19 cellular contexts compared by ENCODE assay signal in genomic region chr7:6621195-6622128, GRCh38. TPM values are rescaled to one million over a fixed set of nuclear protein-coding genes. Genes with fewer than 3 reads are reported as not detected.
DNase-seq lines count a peak whose midpoint lies in the region; ATAC-seq, FAIRE-seq and TF ChIP-seq lines count a peak whose summit lies in the region.
"Had no signal": no experiment of that assay in that cellular context is flagged by ENCODE, and none has a peak within 500 bp of the region (broad histone marks: within the 10 kb centered on the region; RNA-seq: fewer than 3 reads in every experiment).

No MANE protein-coding gene starts in this region.

- peak overlapping the region; percentile 54 for H3K4me3 ChIP-seq in CD4-positive, CD25-positive, alpha-beta regulatory T cell (ENCODE audit: low read depth, low read length)
- H3K4me3 ChIP-seq in dorsolateral prefrontal cortex: no peak overlapping the region
- H3K4me3 ChIP-seq in PC-9: no peak overlapping the region
- H3K4me3 ChIP-seq: tibial artery had no signal

- H3K4me3 Mint-ChIP-seq in CD4-positive, CD25-positive, alpha-beta regulatory T cell: peak overlapping the region; percentile 76 to 79 (median 77)
- H3K4me3 Mint-ChIP-seq in T-cell: peak overlapping the region; percentile 59 to 63 (median 61)
- H3K4me3 Mint-ChIP-seq in naive B cell: peak overlapping the region; percentile 7 to 81 (median 70)
- H3K4me3 Mint-ChIP-seq: T-helper 1 cell treated with Interleukin-12 subunit alpha and Interleukin-12 subunit beta and Interleukin-4 antibody, amounts not matched to agents 30 μg/mL and 1 μg/mL, for 36 hours had no signal

- peak overlapping the region; percentile 26 to 54 (median 38) for H3K27ac Mint-ChIP-seq in CD4-positive, CD25-positive, alpha-beta regulatory T cell
- H3K27ac Mint-ChIP-seq in T-cell (peak overlapping the region; percentile 77 to 89), naive B cell (peak overlapping the region in 2 of 6 donors; percentile 30 to 75)
- H3K27ac Mint-ChIP-seq: T-helper 1 cell treated with Interleukin-12 subunit alpha and Interleukin-12 subunit beta and Interleukin-4 antibody, amounts not matched to agents 30 μg/mL and 1 μg/mL, for 36 hours had no signal

- in situ Hi-C loops in KBM-7 (cut with MboI; ENCODE audit: low pct_unique_long_range_greater_than_20kb, low sequenced_read_pairs): no loop called here

- H3K36me3 ChIP-seq in CD4-positive, CD25-positive, alpha-beta regulatory T cell (ENCODE audit: control insufficient read depth, insufficient read depth, low read length): no peaks in the 10 kb centered on the region
- no peaks in the 10 kb centered on the region for H3K36me3 ChIP-seq in PC-9 (ENCODE audit: low read depth)

- H3K27me3 Mint-ChIP-seq in CD4-positive, CD25-positive, alpha-beta regulatory T cell: peaks cover 24% of the 10 kb centered on the region
- H3K27me3 Mint-ChIP-seq in T-cell (peaks cover 0 to 2% of the 10 kb centered on the region in 2 donors), naive B cell (no peaks in the 10 kb centered on the region)

- no peaks in the 10 kb centered on the region for H3F3A ChIP-seq in PC-9 (ENCODE audit: insufficient read depth, low read depth)

- H3K9me3 ChIP-seq in CD4-positive, CD25-positive, alpha-beta regulatory T cell (ENCODE audit: control insufficient read depth in 2 of 2, low read length in 2 of 2): no peaks in the 10 kb centered on the region
- no peaks in the 10 kb centered on the region for H3K9me3 ChIP-seq in PC-9 (ENCODE audit: insufficient read depth, low read depth)
- H3K9me3 ChIP-seq: tibial artery had no signal

- peaks cover 14 to 56% (median 25%) of the 10 kb centered on the region in 4 donors for H3K4me1 Mint-ChIP-seq in CD4-positive, CD25-positive, alpha-beta regulatory T cell
- H3K4me1 Mint-ChIP-seq in T-cell (peaks cover 48 to 58% (median 57%) of the 10 kb centered on the region in 3 donors), naive B cell (peaks cover 27 to 56% (median 41%) of the 10 kb centered on the region in 3 donors)

- no peak for TF ChIP-seq POLR2A in GM12892 (IDR thresholded peaks at IDR 0.05; ENCODE audit: low read depth, low read length)

- no peaks in the 10 kb centered on the region for H3K27me3 ChIP-seq in CD4-positive, CD25-positive, alpha-beta regulatory T cell (ENCODE audit: control insufficient read depth, insufficient read depth, low read length)
- no peaks in the 10 kb centered on the region for H3K27me3 ChIP-seq in dorsolateral prefrontal cortex
- no peaks in the 10 kb centered on the region for H3K27me3 ChIP-seq in PC-9 (ENCODE audit: insufficient read depth, low read depth)
- H3K27me3 ChIP-seq: tibial artery had no signal

- no peak overlapping the region for H3K4me2 ChIP-seq in PC-9

- H3K9me2 ChIP-seq in PC-9 (ENCODE audit: insufficient read depth): no peaks in the 10 kb centered on the region

- no peak overlapping the region for H2AFZ ChIP-seq in PC-9

- no peaks in the 10 kb centered on the region for H4K20me1 ChIP-seq in PC-9 (ENCODE audit: insufficient read depth)

- intact Hi-C loops in dorsolateral prefrontal cortex (cut with DNase I): no loop called here
- intact Hi-C loops in PC-9 (cut with micrococcal nuclease; ENCODE audit: unreplicated experiment): no loop called here

- BruUV-seq in PC-9 (replicated peaks; lab: Mats Ljungman, UMichigan): no TSS peak

- POLR2A ChIA-PET in T-cell (lab: Charles Lee) (no interaction called here), PC-9 (lab: Charles Lee; ENCODE audit: unreplicated experiment) (no interaction called here)

- peaks cover 21% of the 10 kb centered on the region for H3K4me1 ChIP-seq in CD4-positive, CD25-positive, alpha-beta regulatory T cell (ENCODE audit: control insufficient read depth, insufficient read depth, low read length, poor library complexity, severe bottlenecking)
- 0 out of 2 replicates have a peak, but pooled peaks cover 1% of the 10 kb centered on the region for H3K4me1 ChIP-seq in PC-9 (replicated peaks; ENCODE audit: insufficient read depth)

- TF ChIP-seq CTCF in dorsolateral prefrontal cortex (IDR thresholded peaks at IDR 0.05 in 54 of 56, conservative IDR thresholded peaks at IDR 0.05 in 2 of 56; ENCODE audit: low read depth in 1 of 56, partially characterized antibody in 56 of 56): no peak
- TF ChIP-seq CTCF in PC-9 (conservative IDR thresholded peaks at IDR 0.05): no peak

- no peaks in the 10 kb centered on the region for H3K79me2 ChIP-seq in PC-9 (ENCODE audit: low read depth)

- peak in 1 of 2 donors; percentile 20 for ATAC-seq in CD4-positive, CD25-positive, alpha-beta regulatory T cell (ENCODE audit: low read depth in 2 of 2)
- peak in 2 of 4 experiments; percentile 13 to 20 for ATAC-seq in T-cell (replicated peaks in 1 of 4)
- ATAC-seq in naive B cell (ENCODE audit: low read depth in 2 of 2): peak; percentile 35 to 44
- ATAC-seq: left lobe of liver had no signal

- peak; percentile 5 for FAIRE-seq in GM12892 (lab: Jason Lieb, UNC)

- H3K27ac ChIP-seq in CD4-positive, CD25-positive, alpha-beta regulatory T cell (ENCODE audit: insufficient read depth, low read length, poor library complexity, severe bottlenecking): no peak overlapping the region
- H3K27ac ChIP-seq in dorsolateral prefrontal cortex (no peak overlapping the region), PC-9 (no peak overlapping the region)
- H3K27ac ChIP-seq: RWPE1, tibial artery had no signal

- CTCF ChIA-PET in T-cell (lab: Charles Lee): interaction anchor here in 1 of 2 donors (0.5 to 0.6 kb wide), 3 partner anchors 69 to 794 kb away, joined by 3 to 4 read pairs (median 3); no protein-coding TSS in a partner anchor
- CTCF ChIA-PET in PC-9 (lab: Charles Lee): no interaction called here

- H3K9me3 Mint-ChIP-seq in CD4-positive, CD25-positive, alpha-beta regulatory T cell: no peaks in the 10 kb centered on the region
- no peaks in the 10 kb centered on the region for H3K9me3 Mint-ChIP-seq in T-cell
- H3K9me3 Mint-ChIP-seq in naive B cell: peaks cover 0 to 2% (median 0%) of the 10 kb centered on the region in 7 donors
- H3K9me3 Mint-ChIP-seq: T-helper 1 cell treated with Interleukin-12 subunit alpha and Interleukin-12 subunit beta and Interleukin-4 antibody, amounts not matched to agents 30 μg/mL and 1 μg/mL, for 36 hours had no signal

- DNase-seq in CD4-positive, CD25-positive, alpha-beta regulatory T cell: peak in 1 of 3 donors; percentile 35
- DNase-seq in GM12892 (ENCODE audit: insufficient read length) (no peak), T-cell (peak in 1 of 34 experiments; percentile 10), naive B cell (no peak), dorsolateral prefrontal cortex (no peak), PC-9 (no peak), NCI-H2196 (lab: John Stamatoyannopoulos, UW; ENCODE audit: unreplicated experiment) (no peak), KBM-7 (no peak)
- DNase-seq: activated CD4-positive, CD25-positive, alpha-beta regulatory T cell treated with anti-CD3 and anti-CD28 coated beads, Interleukin-2, amount 50 U/mL, for 72 hours; C1 segment of cervical spinal cord; hippocampal formation; NCI-H146; NCI-H524 treated with DMSO at 0.1 percent for 48 hours; retina; stimulated activated CD4-positive, alpha-beta T cell treated with anti-CD3 and anti-CD28 coated beads, Interleukin-1b, Interleukin-23, amount 100 ng/mL, for 48 hours had no signal

- H3K36me3 Mint-ChIP-seq in CD4-positive, CD25-positive, alpha-beta regulatory T cell: peaks cover 7% of the 10 kb centered on the region
- peaks cover 8% of the 10 kb centered on the region for H3K36me3 Mint-ChIP-seq in T-cell
- peaks cover 0 to 5% of the 10 kb centered on the region in 2 donors for H3K36me3 Mint-ChIP-seq in naive B cell

RNA-seq across cellular contexts. Expression of gene ZNF853, which starts 6.1 kb away (rescaled TPM):
- total RNA-seq in CD4-positive, CD25-positive, alpha-beta regulatory T cell: 0.96 TPM
- polyA plus RNA-seq in CD4-positive, CD25-positive, alpha-beta regulatory T cell: 1 to 10 TPM in 1 of 4 donors, under 1 TPM in 3; 0.26 to 1.3 (median 0.71) TPM
- polyA plus RNA-seq in GM12892 (2012; ENCODE audit: missing spikeins): 0.06 TPM
- total RNA-seq in T-cell (1 to 10 TPM; 3.6 to 7.6 (median 5.6) TPM), dorsolateral prefrontal cortex (10 to 100 TPM; 19.7 to 52.7 (median 27.1) TPM), PC-9 (2021) (7.9 and 13.5 TPM in 2 replicates)
- polyA plus RNA-seq in naive B cell (ENCODE audit: low read depth in 6 of 6): 1 to 10 TPM; 1.1 to 4.0 (median 1.7) TPM

RNA-seq across cellular contexts. Expression of gene ZNF316, which starts 15.7 kb away (rescaled TPM):
- 51.6 TPM for total RNA-seq in CD4-positive, CD25-positive, alpha-beta regulatory T cell
- 1 to 10 TPM in 2 of 4 donors, under 1 TPM in 2; 0.81 to 1.5 (median 0.98) TPM for polyA plus RNA-seq in CD4-positive, CD25-positive, alpha-beta regulatory T cell
- 12.1 TPM for polyA plus RNA-seq in GM12892 (2012; ENCODE audit: missing spikeins)
- 10 to 100 TPM; 51.4 to 69.9 (median 63.4) TPM for total RNA-seq in T-cell
- 1 to 10 TPM in 5 of 6 donors, under 1 TPM in 1; 0.97 to 5.7 (median 1.8) TPM for polyA plus RNA-seq in naive B cell (ENCODE audit: low read depth in 6 of 6)
- total RNA-seq in dorsolateral prefrontal cortex: 10 to 100 TPM; 25.1 to 74.8 (median 37.0) TPM
- total RNA-seq in PC-9 (2021): 28.4 and 34.8 TPM in 2 replicates

RNA-seq across cellular contexts. Expression of gene INTS15, which starts 31.6 kb away (rescaled TPM):
- total RNA-seq in CD4-positive, CD25-positive, alpha-beta regulatory T cell: 50.1 TPM
- polyA plus RNA-seq in CD4-positive, CD25-positive, alpha-beta regulatory T cell: 10 to 100 TPM; 28.3 to 33.1 (median 31.5) TPM
- 13.3 TPM for polyA plus RNA-seq in GM12892 (2012; ENCODE audit: missing spikeins)
- 10 to 100 TPM; 48.3 to 65.9 (median 64.1) TPM for total RNA-seq in T-cell
- polyA plus RNA-seq in naive B cell (ENCODE audit: low read depth in 6 of 6): 10 to 100 TPM; 27.1 to 47.7 (median 34.4) TPM
- total RNA-seq in dorsolateral prefrontal cortex: 10 to 100 TPM; 24.0 to 46.8 (median 35.2) TPM
- total RNA-seq in PC-9 (2021): 21.4 and 28.7 TPM in 2 replicates

RNA-seq across cellular contexts. Expression of gene ZDHHC4, which starts 44.2 kb away (rescaled TPM):
- total RNA-seq in CD4-positive, CD25-positive, alpha-beta regulatory T cell: 20.4 TPM
- 10 to 100 TPM; 63.5 to 77.9 (median 67.0) TPM for polyA plus RNA-seq in CD4-positive, CD25-positive, alpha-beta regulatory T cell
- polyA plus RNA-seq in GM12892 (2012; ENCODE audit: missing spikeins): 27.8 TPM
- total RNA-seq in T-cell (10 to 100 TPM; 27.7 to 35.5 (median 30.3) TPM), dorsolateral prefrontal cortex (10 to 100 TPM; 30.5 to 60.4 (median 41.9) TPM), PC-9 (2021) (96.1 and 123 TPM in 2 replicates)
- polyA plus RNA-seq in naive B cell (ENCODE audit: low read depth in 6 of 6): 10 to 100 TPM; 77.9 to 97.7 (median 81.4) TPM
